Comparison of ENCODE assay signal across 1 cellular context in the genomic region with DNA sequence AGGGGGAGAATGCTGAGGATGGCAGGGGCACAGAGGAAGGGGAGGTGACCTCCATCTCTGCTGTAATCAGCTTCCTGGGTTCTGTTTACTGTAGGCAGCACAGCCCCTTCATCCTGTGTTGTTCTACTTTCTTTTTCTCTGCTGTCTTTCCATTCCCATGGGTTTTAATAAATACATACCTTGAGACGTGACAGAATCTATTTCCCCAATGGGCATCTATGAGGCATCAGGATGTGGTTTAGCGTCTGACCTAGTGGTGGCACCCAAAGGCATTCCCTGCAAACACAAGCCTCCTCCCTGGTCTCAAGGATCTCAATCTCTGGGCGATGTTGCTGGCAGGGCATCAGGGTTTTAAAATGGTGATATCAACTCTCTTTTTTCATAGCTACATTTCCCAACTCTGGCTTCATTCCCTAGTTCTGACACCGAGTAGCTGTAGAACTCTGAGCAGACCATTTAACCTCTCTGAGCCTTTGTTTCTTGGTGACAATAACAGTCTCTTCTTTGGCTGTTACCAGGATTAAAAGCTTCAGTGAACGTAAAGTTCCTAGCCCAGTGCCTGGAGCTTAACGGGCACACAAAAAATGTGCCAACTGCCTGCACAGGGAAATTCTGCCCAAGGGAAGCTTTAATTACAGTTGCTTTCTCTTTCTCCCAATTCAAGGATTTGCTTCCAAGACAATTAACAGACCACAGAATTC.
TF ChIP-seq lines count a peak whose summit lies in the region.

No MANE protein-coding gene starts in this region.

TF ChIP-seq in HepG2, 621 proteins besides CTCF, POLR2A, EP300 and RAD21 (continued from another document):
- TF ChIP-seq ZNF30 (CRISPR knock-in tag; IDR thresholded peaks at IDR 0.05) (no peak), U2AF2 (IDR thresholded peaks at IDR 0.05; ENCODE audit: low read depth, low read length) (no peak), HNRNPH1 (optimal IDR thresholded peaks at IDR 0.05; ENCODE audit: low read depth, low read length) (no peak), NR2C2 (CRISPR knock-in tag; IDR thresholded peaks at IDR 0.05; ENCODE audit: borderline replicate concordance) (no peak), ZSCAN22 (CRISPR knock-in tag; IDR thresholded peaks at IDR 0.05) (no peak), CBFB (CRISPR knock-in tag; IDR thresholded peaks at IDR 0.05) (no peak), SMAD3 (CRISPR knock-in tag; IDR thresholded peaks at IDR 0.05) (no peak)
